In the genomic region with DNA sequence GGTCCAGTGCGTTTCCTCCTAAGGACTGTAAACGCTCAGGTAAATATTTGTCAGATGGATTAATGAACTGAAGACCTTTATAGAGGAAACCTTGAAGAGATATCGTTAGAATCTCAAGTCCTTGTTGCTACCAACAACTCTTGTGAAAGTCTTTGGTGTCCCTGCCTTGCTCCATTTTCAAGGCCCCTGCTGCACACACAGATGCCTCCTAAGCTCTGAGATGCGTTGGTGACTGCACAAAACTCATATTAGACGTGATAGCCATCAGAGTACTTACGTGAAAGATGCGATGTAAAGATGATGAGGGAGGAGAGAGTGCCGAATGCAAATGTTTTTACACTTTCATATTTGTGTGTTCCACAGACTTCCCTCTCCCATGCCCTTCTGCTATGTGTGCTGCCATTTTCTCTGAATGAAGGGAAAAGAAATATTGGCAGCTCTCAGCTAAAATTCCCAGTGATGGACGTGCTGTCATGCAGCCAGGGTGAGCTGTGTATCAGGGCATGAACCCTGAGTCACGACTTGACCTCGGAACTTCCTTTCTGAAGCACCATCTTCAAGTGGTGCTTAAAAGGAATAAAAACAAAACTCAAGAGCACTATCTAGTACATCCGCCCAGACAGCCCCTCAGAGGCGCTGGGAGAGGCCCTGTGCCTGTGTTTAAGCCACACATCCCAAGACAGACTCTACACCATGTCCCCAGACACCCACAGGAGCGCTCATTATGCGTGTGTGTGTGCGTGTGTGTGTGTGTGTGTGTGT, we compare ENCODE assay signal across 11 cellular contexts.
DNase-seq lines count a peak whose midpoint lies in the region; ATAC-seq and TF ChIP-seq lines count a peak whose summit lies in the region.
"Had no signal": no experiment of that assay in that cellular context is flagged by ENCODE, and none has a peak within 500 bp of the region (broad histone marks: within the 10 kb centered on the region; RNA-seq: fewer than 3 reads in every experiment).

No MANE protein-coding gene starts in this region.

- H3K27ac Mint-ChIP-seq in T-helper 17 cell = peak overlapping the region; percentile 93
- H3K27ac Mint-ChIP-seq in glutamatergic neuron (ENCODE audit: unreplicated experiment) = no peak overlapping the region

- H3K9me3 Mint-ChIP-seq in glutamatergic neuron (ENCODE audit: unreplicated experiment) = no peaks in the 10 kb centered on the region

- DNase-seq in right atrium auricular region (ENCODE audit: low spot score) = peak; percentile 48
- no peak for DNase-seq in heart right ventricle
- DNase-seq in T-helper 17 cell = no peak
- DNase-seq in caudate nucleus (lab: John Stamatoyannopoulos, UW) = no peak
- peak; percentile 61 for DNase-seq in upper lobe of right lung
- no peak for DNase-seq in glutamatergic neuron
- no peak for DNase-seq in SW480 (ENCODE audit: low spot score)
- no peak for DNase-seq in AML-193 (lab: John Stamatoyannopoulos, UW)
- DNase-seq: dorsolateral prefrontal cortex, SK-N-SH had no signal

- H3K9me3 ChIP-seq in right atrium auricular region (no peaks in the 10 kb centered on the region), heart right ventricle (no peaks in the 10 kb centered on the region), T-helper 17 cell (ENCODE audit: control insufficient read depth, low read length, poor library complexity, severe bottlenecking) (no peaks in the 10 kb centered on the region), upper lobe of right lung (no peaks in the 10 kb centered on the region)
- H3K9me3 ChIP-seq: SK-N-SH had no signal

- peak overlapping the region in 1 of 2 donors; percentile 92 for H3K27ac ChIP-seq in right atrium auricular region
- no peak overlapping the region for H3K27ac ChIP-seq in heart right ventricle
- H3K27ac ChIP-seq in caudate nucleus (ENCODE audit: low read depth, low read length) = peak overlapping the region; percentile 3
- no peak overlapping the region for H3K27ac ChIP-seq in upper lobe of right lung

- TF ChIP-seq CTCF in right atrium auricular region (IDR thresholded peaks at IDR 0.05) = no peak
- TF ChIP-seq CTCF in heart right ventricle (IDR thresholded peaks at IDR 0.05) = no peak
- no peak for TF ChIP-seq CTCF in upper lobe of right lung (IDR thresholded peaks at IDR 0.05)
- TF ChIP-seq CTCF in glutamatergic neuron (IDR thresholded peaks at IDR 0.05; ENCODE audit: partially characterized antibody, unreplicated experiment) = no peak

- no peaks in the 10 kb centered on the region for H3K27me3 Mint-ChIP-seq in T-helper 17 cell
- peaks cover 2% of the 10 kb centered on the region for H3K27me3 Mint-ChIP-seq in glutamatergic neuron (ENCODE audit: unreplicated experiment)

- H3K4me3 ChIP-seq in right atrium auricular region (no peak overlapping the region), heart right ventricle (no peak overlapping the region), upper lobe of right lung (no peak overlapping the region)
- H3K4me3 ChIP-seq: dorsolateral prefrontal cortex had no signal

- H3K4me3 Mint-ChIP-seq in T-helper 17 cell (peak overlapping the region; percentile 68), glutamatergic neuron (ENCODE audit: unreplicated experiment) (no peak overlapping the region)

- H3K36me3 Mint-ChIP-seq in T-helper 17 cell (ENCODE audit: low read depth) (no peaks in the 10 kb centered on the region), glutamatergic neuron (ENCODE audit: unreplicated experiment) (no peaks in the 10 kb centered on the region)

- WGBS in heart right ventricle, 2 donors = 82% methylated on average over 16 of the region's 16 CpGs

- peaks cover 0 to 50% of the 10 kb centered on the region in 2 donors for H3K4me1 ChIP-seq in right atrium auricular region
- peaks cover 6 to 50% (median 36%) of the 10 kb centered on the region in 9 donors for H3K4me1 ChIP-seq in heart right ventricle
- peaks cover 10% of the 10 kb centered on the region for H3K4me1 ChIP-seq in upper lobe of right lung

- ATAC-seq in heart right ventricle (no peak), T-helper 17 cell (peak; percentile 30), upper lobe of right lung (peak; percentile 47)
- ATAC-seq: sciatic nerve had no signal

- peaks cover 42% of the 10 kb centered on the region for H3K4me1 Mint-ChIP-seq in T-helper 17 cell
- H3K4me1 Mint-ChIP-seq in glutamatergic neuron (ENCODE audit: low read depth, unreplicated experiment) = peaks cover 8% of the 10 kb centered on the region

- H3K36me3 ChIP-seq in right atrium auricular region = no peaks in the 10 kb centered on the region
- H3K36me3 ChIP-seq in heart right ventricle = no peaks in the 10 kb centered on the region
- no peaks in the 10 kb centered on the region for H3K36me3 ChIP-seq in upper lobe of right lung

- intact Hi-C loops in heart right ventricle (cut with DNase I) (no loop called here), upper lobe of right lung (cut with DNase I) (no loop called here)

- no peaks in the 10 kb centered on the region for H3K27me3 ChIP-seq in right atrium auricular region
- H3K27me3 ChIP-seq in heart right ventricle = no peaks in the 10 kb centered on the region
- no peaks in the 10 kb centered on the region for H3K27me3 ChIP-seq in upper lobe of right lung
- H3K27me3 ChIP-seq: dorsolateral prefrontal cortex had no signal

Comparison
In these comparisons a context has a peak if more than half of its experiments do, and no peak if none do; other contexts are left out.
1. DNase-seq: peak in right atrium auricular region (single experiment) and upper lobe of right lung (single experiment); none in heart right ventricle (0 of 2), T-helper 17 cell (0 of 3), caudate nucleus (0 of 61), glutamatergic neuron (single experiment), SW480 (single experiment) and AML-193 (0 of 2).
2. ATAC-seq: peak in T-helper 17 cell (single experiment) and upper lobe of right lung (single experiment); none in heart right ventricle (0 of 8).